ENCODE assay signal across 24 cellular contexts in genomic region chr2:167988296-167988695, GRCh38.
"Had no signal": no experiment of that assay in that cellular context is flagged by ENCODE, and none has a peak within 500 bp of the region (broad histone marks: within the 10 kb centered on the region; RNA-seq: fewer than 3 reads in every experiment).

No MANE protein-coding gene starts in this region.

- H3K36me3 ChIP-seq: MG63, SJCRH30 had no signal

- H3K9me3 ChIP-seq: MG63, SJCRH30 had no signal

- H3K27me3 ChIP-seq: MG63, SJCRH30 had no signal

- DNase-seq: activated CD4-positive, alpha-beta T cell treated with anti-CD3 and anti-CD28 coated beads, Interleukin-2, amount 10 ng/mL, durations not matched to agents 24 days and 14 days; activated CD4-positive, alpha-beta T cell treated with anti-CD3 and anti-CD28 coated beads, Interleukin-2, amount 50 U/mL, for 48 hours; activated CD8-positive, alpha-beta T cell treated with anti-CD3 and anti-CD28 coated beads, Interleukin-2, amount 10 ng/mL, durations not matched to agents 7 days and 5 days; activated gamma-delta T cell treated with Interleukin-2 at 50 U/mL for 16 hours; activated naive CD4-positive, alpha-beta T cell treated with anti-CD3 and anti-CD28 coated beads for 36 hours; activated naive CD8-positive, alpha-beta T cell treated with anti-CD3 and anti-CD28 coated beads, Interleukin-2, amount 50 U/mL, for 24 hours; activated T-cell treated with anti-CD3 and anti-CD28 coated beads, Interleukin-2, amount 50 U/mL, for 24 hours; anterior cingulate cortex; caudate nucleus; cerebellar nuclear complex; Karpas-422; MG63; NCI-H1048; NCI-H1436 treated with DMSO at 0.1 percent for 48 hours; NCI-H1694 treated with DMSO at 0.1 percent for 48 hours; NCI-H2029; NCI-H345; NCI-H69; NK-92 treated with Interleukin-12 subunit alpha and Interleukin-12 subunit beta, amount 100 ng/mL, for 24 hours; OCI-M1; SHP77; SJCRH30; T1000 had no signal

- H3K4me3 ChIP-seq: MG63, SJCRH30, SK-N-MC had no signal

- H3K27ac ChIP-seq: SJCRH30, SK-N-MC had no signal

- ATAC-seq: activated CD8-positive, alpha-beta T cell treated with anti-CD3 and anti-CD28 coated beads, Interleukin-2, amount 10 ng/mL, durations not matched to agents 7 days and 5 days; activated naive CD8-positive, alpha-beta T cell treated with anti-CD3 and anti-CD28 coated beads, Interleukin-2, amount 50 U/mL, for 24 hours had no signal
